ENCODE assay signal across 15 cellular contexts in genomic region chr19:676007-676342, GRCh38. TPM values are rescaled to one million over a fixed set of nuclear protein-coding genes. Genes with fewer than 3 reads are reported as not detected.
DNase-seq lines count a peak whose midpoint lies in the region; ATAC-seq, FAIRE-seq and TF ChIP-seq lines count a peak whose summit lies in the region.
"Had no signal": no experiment of that assay in that cellular context is flagged by ENCODE, and none has a peak within 500 bp of the region (broad histone marks: within the 10 kb centered on the region; RNA-seq: fewer than 3 reads in every experiment).

No MANE protein-coding gene starts in this region.

- H3K36me3 ChIP-seq in HepG2 (replicated peaks in 1 of 2; ENCODE audit: control insufficient read depth in 1 of 2, insufficient read depth in 2 of 2, low read length in 2 of 2) (no peaks in the 10 kb centered on the region), right lobe of liver (no peaks in the 10 kb centered on the region), osteoblast (ENCODE audit: insufficient read depth, low read length) (no peaks in the 10 kb centered on the region)
- H3K36me3 ChIP-seq: BLaER1 treated with 17β-estradiol and CSF1 and Interleukin-3, amounts not matched to agents 10 nM and 100 nM; colonic mucosa had no signal

- no peaks in the 10 kb centered on the region for H4K20me1 ChIP-seq in HepG2 (ENCODE audit: insufficient read depth, low read length)
- H4K20me1 ChIP-seq in osteoblast (ENCODE audit: insufficient read depth, low read length), result peaks cover 12% of the 10 kb centered on the region

- H3K4me1 ChIP-seq in HepG2 (ENCODE audit: insufficient read depth, low read length) (peaks cover 78% of the 10 kb centered on the region), right lobe of liver (peaks cover 0 to 15% (median 0%) of the 10 kb centered on the region in 4 donors), osteoblast (ENCODE audit: insufficient read depth, low read length) (peaks cover 12% of the 10 kb centered on the region)
- H3K4me1 ChIP-seq: colonic mucosa had no signal

- TF ChIP-seq RAD21 in HepG2 (CRISPR knock-in tag; IDR thresholded peaks at IDR 0.05), result no peak

- no peak for DNase-seq in HepG2 (ENCODE audit: low spot score)
- DNase-seq in right lobe of liver, result no peak
- DNase-seq in epithelial cell of esophagus (ENCODE audit: low read depth), result no peak
- no peak for DNase-seq in osteoblast (ENCODE audit: insufficient read length, low spot score, missing footprints)
- no peak for DNase-seq in NOMO-1 (lab: John Stamatoyannopoulos, UW; ENCODE audit: unreplicated experiment in 2 of 2)
- DNase-seq in NCI-H526 treated with DMSO at 0.1 percent for 48 hours (lab: John Stamatoyannopoulos, UW), result no peak
- no peak for DNase-seq in NCI-H1436 (lab: John Stamatoyannopoulos, UW)
- DNase-seq: activated CD8-positive, alpha-beta memory T cell treated with anti-CD3 and anti-CD28 coated beads, Interleukin-2, amount 50 U/mL, for 48 hours; T-helper 2 cell had no signal

- in situ Hi-C loops in HepG2 (cut with HindIII; ENCODE audit: extremely low pct_ligation_motif_present, low pct_unique_long_range_greater_than_20kb), result no loop called here

- WGBS in HepG2 (ENCODE audit: low lambda C conversion rate), result 0% methylated on average over 7 of the region's 32 CpGs
- 20% methylated on average over 1 of the region's 32 CpGs for WGBS in right lobe of liver (ENCODE audit: insufficient coverage, low coverage, low lambda C conversion rate, missing lambda C conversion rate)

- no peaks in the 10 kb centered on the region for H3K79me2 ChIP-seq in HepG2 (ENCODE audit: insufficient read depth, low read length)
- H3K79me2 ChIP-seq in osteoblast (ENCODE audit: insufficient read depth, low read length), result peaks cover 9% of the 10 kb centered on the region
- H3K79me2 ChIP-seq: parathyroid adenoma had no signal

- CTCF ChIA-PET in HepG2 (lab: Yijun Ruan, JAX; ENCODE audit: low intra/inter-chr PET ratio, low total read pairs), result no interaction called here

- no peak for FAIRE-seq in HepG2 (lab: Jason Lieb, UNC)

- no peak for TF ChIP-seq CTCF in HepG2 (CRISPR knock-in tag; IDR thresholded peaks at IDR 0.05)
- no peak for TF ChIP-seq CTCF in right lobe of liver (IDR thresholded peaks at IDR 0.05)
- TF ChIP-seq CTCF in epithelial cell of esophagus (IDR thresholded peaks at IDR 0.05; ENCODE audit: insufficient read depth, low read depth, low read length, missing control alignments), result no peak
- no peak for TF ChIP-seq CTCF in osteoblast (IDR thresholded peaks at IDR 0.05; ENCODE audit: extremely low read depth, low read depth, low read length)

- peaks cover 0 to 7% of the 10 kb centered on the region in 2 experiments; a peak in 1 of 5 replicates for H3K27me3 ChIP-seq in HepG2 (ENCODE audit: control insufficient read depth in 1 of 2, insufficient read depth in 2 of 2, low read length in 2 of 2)
- no peaks in the 10 kb centered on the region for H3K27me3 ChIP-seq in right lobe of liver
- no peaks in the 10 kb centered on the region for H3K27me3 ChIP-seq in osteoblast (ENCODE audit: insufficient read depth, low read length)

- TF ChIP-seq POLR2A in HepG2 (IDR thresholded peaks at IDR 0.05; ENCODE audit: insufficient read depth in 1 of 2, low read depth in 2 of 2, low read length in 2 of 2) (no peak), right lobe of liver (IDR thresholded peaks at IDR 0.05) (no peak)

- TF ChIP-seq EP300 in HepG2 (IDR thresholded peaks at IDR 0.05; ENCODE audit: low read depth in 2 of 2, low read length in 2 of 2) (no peak), HepG2 (CRISPR knock-in tag; IDR thresholded peaks at IDR 0.05; ENCODE audit: borderline replicate concordance) (no peak)

- peak overlapping the region; percentile 86 for H3K4me2 ChIP-seq in HepG2 (ENCODE audit: low read depth, low read length)
- H3K4me2 ChIP-seq in osteoblast (ENCODE audit: insufficient read depth, low read length), result peak overlapping the region; percentile 57

- H3K4me3 ChIP-seq in HepG2 (replicated peaks in 1 of 3; ENCODE audit: insufficient read depth in 1 of 3, low read depth in 2 of 3, low read length in 3 of 3) (peak overlapping the region; percentile 54 to 76 (median 69)), right lobe of liver (no peak overlapping the region), epithelial cell of esophagus (ENCODE audit: low read length) (peak overlapping the region; percentile 84), osteoblast (ENCODE audit: insufficient read depth, low read length) (peak overlapping the region; percentile 75)
- H3K4me3 ChIP-seq: BLaER1 treated with 17β-estradiol and CSF1 and Interleukin-3, amounts not matched to agents 10 nM and 100 nM had no signal

- BruUV-seq in HepG2 (replicated peaks; lab: Mats Ljungman, UMichigan), result no TSS peak

- POLR2A ChIA-PET in HepG2 (lab: Yijun Ruan, JAX), result interaction anchor here (0.8 to 3.8 kb wide), 6 partner anchors 10 to 62 kb away, joined by 4 to 27 read pairs (median 6); partner anchors contain the start of genes PALM and RNF126

- H3K9ac ChIP-seq in HepG2 (ENCODE audit: insufficient read depth, low read depth, low read length), result no peak overlapping the region
- H3K9ac ChIP-seq: BLaER1 treated with 17β-estradiol and CSF1 and Interleukin-3, amounts not matched to agents 10 nM and 100 nM; parathyroid adenoma had no signal

- no peak for ATAC-seq in HepG2
- no peak for ATAC-seq in right lobe of liver
- no peak for ATAC-seq in GM21737 (IDR thresholded peaks at IDR 0.05; ENCODE audit: unreplicated experiment)

- H3K27ac ChIP-seq in HepG2 (ENCODE audit: extremely low read length, insufficient read depth, low read length) (no peak overlapping the region), right lobe of liver (no peak overlapping the region), osteoblast (ENCODE audit: low read depth, low read length) (no peak overlapping the region)
- H3K27ac ChIP-seq: BLaER1 treated with 17β-estradiol and CSF1 and Interleukin-3, amounts not matched to agents 10 nM and 100 nM; parathyroid adenoma had no signal

- H3K9me3 ChIP-seq in HepG2 (ENCODE audit: low read length) (no peaks in the 10 kb centered on the region), right lobe of liver (no peaks in the 10 kb centered on the region), osteoblast (ENCODE audit: low read depth, low read length) (no peaks in the 10 kb centered on the region)
- H3K9me3 ChIP-seq: BLaER1 treated with 17β-estradiol and CSF1 and Interleukin-3, amounts not matched to agents 10 nM and 100 nM; colonic mucosa had no signal

- intact Hi-C loops in HepG2 (cut with micrococcal nuclease; ENCODE audit: unreplicated experiment), result no loop called here
- intact Hi-C loops in right lobe of liver (cut with DNase I), result no loop called here

- H2AFZ ChIP-seq in HepG2 (ENCODE audit: low read length) (no peak overlapping the region), osteoblast (ENCODE audit: low read length) (no peak overlapping the region)
- H2AFZ ChIP-seq: parathyroid adenoma had no signal

RNA-seq across cellular contexts. Expression of gene FSTL3, which starts 0.2 kb away (rescaled TPM):
- total RNA-seq in HepG2 (2016; rRNA removed; fragmentation: Illumina TruSeq; extraction: Trizol) (5.8 and 13.5 TPM in 2 replicates), right lobe of liver (10 to 100 TPM in 3 of 6 experiments, 1 to 10 TPM in 3; 4.2 to 18.7 (median 10.4) TPM), osteoblast (32.7 and 52.1 TPM in 2 replicates)
- total RNA-seq in HepG2 (2016; cell fraction: cytosol; rRNA removed; fragmentation: Illumina TruSeq; extraction: Trizol; ENCODE audit: low read depth), result 3.3 and 3.8 TPM in 2 replicates
- total RNA-seq in HepG2 (2016; cell fraction: insoluble cytoplasmic fraction; rRNA removed; fragmentation: Illumina TruSeq; extraction: Trizol), result 4.6 and 14.2 TPM in 2 replicates
- 7.0 and 8.2 TPM in 2 replicates for total RNA-seq in HepG2 (2016; cell fraction: membrane; rRNA removed; fragmentation: Illumina TruSeq; extraction: Trizol)
- 11.9 and 15.2 TPM in 2 replicates for total RNA-seq in HepG2 (2016; cell fraction: nucleus; rRNA removed; fragmentation: Illumina TruSeq; extraction: Trizol)
- polyA plus RNA-seq in HepG2 (2011; rRNA removed), result 15.6 and 30.9 TPM in 2 replicates
- polyA plus RNA-seq in HepG2 (2011; cell fraction: cytosol; rRNA removed), result 24.5 and 32.7 TPM in 2 replicates
- 151 and 166 TPM in 2 replicates for polyA plus RNA-seq in HepG2 (2011; cell fraction: nucleus; rRNA removed)
- 19.0 and 28.0 TPM in 2 replicates for polyA plus RNA-seq in HepG2 (2012)
- 3.1 and 4.0 TPM in 2 replicates for polyA plus RNA-seq in HepG2 (2016; cell fraction: cytosol; fragmentation: Illumina TruSeq; extraction: Trizol; ENCODE audit: low read depth)
- 6.4 and 7.0 TPM in 2 replicates for polyA plus RNA-seq in HepG2 (2016; cell fraction: insoluble cytoplasmic fraction; fragmentation: Illumina TruSeq; extraction: Trizol; ENCODE audit: low read depth)
- 5.8 and 6.2 TPM in 2 replicates for polyA plus RNA-seq in HepG2 (2016; cell fraction: membrane; fragmentation: Illumina TruSeq; extraction: Trizol; ENCODE audit: low read depth)
- 30.9 and 40.0 TPM in 2 replicates for polyA plus RNA-seq in HepG2 (2016; cell fraction: nucleus; fragmentation: Illumina TruSeq; extraction: Trizol; ENCODE audit: insufficient read depth, low read depth)
- 28.2 and 70.2 TPM in 2 replicates for polyA minus RNA-seq in HepG2 (2011; rRNA and poly(A)+ RNA removed; ENCODE audit: low replicate concordance)
- 10.6 and 21.0 TPM in 2 replicates for polyA minus RNA-seq in HepG2 (2011; cell fraction: cytosol; rRNA and poly(A)+ RNA removed)
- 6.8 and 7.9 TPM in 2 replicates for polyA minus RNA-seq in HepG2 (2011; cell fraction: nucleus; rRNA and poly(A)+ RNA removed)

RNA-seq across cellular contexts. Expression of gene RNF126, which starts 13.0 kb away (rescaled TPM):
- total RNA-seq in HepG2 (2016; rRNA removed; fragmentation: Illumina TruSeq; extraction: Trizol), result 18.5 and 34.0 TPM in 2 replicates
- 60.7 and 62.9 TPM in 2 replicates for total RNA-seq in HepG2 (2016; cell fraction: cytosol; rRNA removed; fragmentation: Illumina TruSeq; extraction: Trizol; ENCODE audit: low read depth)
- 14.0 and 32.5 TPM in 2 replicates for total RNA-seq in HepG2 (2016; cell fraction: insoluble cytoplasmic fraction; rRNA removed; fragmentation: Illumina TruSeq; extraction: Trizol)
- total RNA-seq in HepG2 (2016; cell fraction: membrane; rRNA removed; fragmentation: Illumina TruSeq; extraction: Trizol), result 51.8 and 70.5 TPM in 2 replicates
- 20.4 and 26.7 TPM in 2 replicates for total RNA-seq in HepG2 (2016; cell fraction: nucleus; rRNA removed; fragmentation: Illumina TruSeq; extraction: Trizol)
- polyA plus RNA-seq in HepG2 (2011; rRNA removed), result 23.2 and 24.6 TPM in 2 replicates
- 21.4 and 33.6 TPM in 2 replicates for polyA plus RNA-seq in HepG2 (2011; cell fraction: cytosol; rRNA removed)
- polyA plus RNA-seq in HepG2 (2011; cell fraction: nucleus; rRNA removed), result 96.9 and 98.7 TPM in 2 replicates
- polyA plus RNA-seq in HepG2 (2012), result 47.4 and 51.2 TPM in 2 replicates
- 83.7 and 90.8 TPM in 2 replicates for polyA plus RNA-seq in HepG2 (2016; cell fraction: cytosol; fragmentation: Illumina TruSeq; extraction: Trizol; ENCODE audit: low read depth)
- polyA plus RNA-seq in HepG2 (2016; cell fraction: insoluble cytoplasmic fraction; fragmentation: Illumina TruSeq; extraction: Trizol; ENCODE audit: low read depth), result 29.9 and 39.9 TPM in 2 replicates
- 79.7 and 88.6 TPM in 2 replicates for polyA plus RNA-seq in HepG2 (2016; cell fraction: membrane; fragmentation: Illumina TruSeq; extraction: Trizol; ENCODE audit: low read depth)
- polyA plus RNA-seq in HepG2 (2016; cell fraction: nucleus; fragmentation: Illumina TruSeq; extraction: Trizol; ENCODE audit: insufficient read depth, low read depth), result 75.9 and 77.0 TPM in 2 replicates
- 10.7 and 26.6 TPM in 2 replicates for polyA minus RNA-seq in HepG2 (2011; rRNA and poly(A)+ RNA removed; ENCODE audit: low replicate concordance)
- 18.3 and 21.9 TPM in 2 replicates for polyA minus RNA-seq in HepG2 (2011; cell fraction: cytosol; rRNA and poly(A)+ RNA removed)
- polyA minus RNA-seq in HepG2 (2011; cell fraction: nucleus; rRNA and poly(A)+ RNA removed), result 28.0 and 36.3 TPM in 2 replicates
- 10 to 100 TPM; 18.3 to 85.0 (median 28.8) TPM for total RNA-seq in right lobe of liver
- 29.8 and 38.7 TPM in 2 replicates for total RNA-seq in osteoblast

RNA-seq across cellular contexts. Expression of gene PRSS57, which starts 19.3 kb away (rescaled TPM):
- not detected in 2 replicates for total RNA-seq in HepG2 (2016; rRNA removed; fragmentation: Illumina TruSeq; extraction: Trizol)
- not detected in 2 replicates for total RNA-seq in HepG2 (2016; cell fraction: cytosol; rRNA removed; fragmentation: Illumina TruSeq; extraction: Trizol; ENCODE audit: low read depth)
- total RNA-seq in HepG2 (2016; cell fraction: insoluble cytoplasmic fraction; rRNA removed; fragmentation: Illumina TruSeq; extraction: Trizol), result not detected in 2 replicates
- not detected in 2 replicates for total RNA-seq in HepG2 (2016; cell fraction: membrane; rRNA removed; fragmentation: Illumina TruSeq; extraction: Trizol)
- not detected in 2 replicates for total RNA-seq in HepG2 (2016; cell fraction: nucleus; rRNA removed; fragmentation: Illumina TruSeq; extraction: Trizol)
- polyA plus RNA-seq in HepG2 (2011; rRNA removed), result 0.12 and 0.20 TPM in 2 replicates
- polyA plus RNA-seq in HepG2 (2011; cell fraction: cytosol; rRNA removed), result 0.10 and 0.20 TPM in 2 replicates
- polyA plus RNA-seq in HepG2 (2011; cell fraction: nucleus; rRNA removed), result not detected in 2 replicates
- 0.13 and 0.16 TPM in 2 replicates for polyA plus RNA-seq in HepG2 (2012)
- not detected in 2 replicates for polyA plus RNA-seq in HepG2 (2016; cell fraction: cytosol; fragmentation: Illumina TruSeq; extraction: Trizol; ENCODE audit: low read depth)
- not detected in 2 replicates for polyA plus RNA-seq in HepG2 (2016; cell fraction: insoluble cytoplasmic fraction; fragmentation: Illumina TruSeq; extraction: Trizol; ENCODE audit: low read depth)
- not detected in 2 replicates for polyA plus RNA-seq in HepG2 (2016; cell fraction: membrane; fragmentation: Illumina TruSeq; extraction: Trizol; ENCODE audit: low read depth)
- not detected in 2 replicates for polyA plus RNA-seq in HepG2 (2016; cell fraction: nucleus; fragmentation: Illumina TruSeq; extraction: Trizol; ENCODE audit: insufficient read depth, low read depth)
- polyA minus RNA-seq in HepG2 (2011; rRNA and poly(A)+ RNA removed; ENCODE audit: low replicate concordance), result not detected in 2 replicates
- polyA minus RNA-seq in HepG2 (2011; cell fraction: cytosol; rRNA and poly(A)+ RNA removed), result not detected in 2 replicates
- not detected in 2 replicates for polyA minus RNA-seq in HepG2 (2011; cell fraction: nucleus; rRNA and poly(A)+ RNA removed)
- total RNA-seq in right lobe of liver, result under 1 TPM in 1 of 6 experiments, not detected in 5; 0.20 TPM
- total RNA-seq in osteoblast, result not detected in 2 replicates
- total RNA-seq: colonic mucosa, LHCN-M2, NCI-H460 had no signal

RNA-seq across cellular contexts. Expression of gene PALM, which starts 32.8 kb away (rescaled TPM):
- total RNA-seq in HepG2 (2016; rRNA removed; fragmentation: Illumina TruSeq; extraction: Trizol) (9.7 and 10.8 TPM in 2 replicates), right lobe of liver (10 to 100 TPM in 2 of 6 experiments, 1 to 10 TPM in 4; 4.6 to 12.7 (median 7.1) TPM), osteoblast (9.7 and 10.5 TPM in 2 replicates)
- 8.3 and 10.1 TPM in 2 replicates for total RNA-seq in HepG2 (2016; cell fraction: cytosol; rRNA removed; fragmentation: Illumina TruSeq; extraction: Trizol; ENCODE audit: low read depth)
- 6.4 and 11.8 TPM in 2 replicates for total RNA-seq in HepG2 (2016; cell fraction: insoluble cytoplasmic fraction; rRNA removed; fragmentation: Illumina TruSeq; extraction: Trizol)
- total RNA-seq in HepG2 (2016; cell fraction: membrane; rRNA removed; fragmentation: Illumina TruSeq; extraction: Trizol), result 16.6 and 19.9 TPM in 2 replicates
- total RNA-seq in HepG2 (2016; cell fraction: nucleus; rRNA removed; fragmentation: Illumina TruSeq; extraction: Trizol), result 6.7 and 6.9 TPM in 2 replicates
- polyA plus RNA-seq in HepG2 (2011; rRNA removed), result 4.0 and 5.4 TPM in 2 replicates
- 3.7 and 4.7 TPM in 2 replicates for polyA plus RNA-seq in HepG2 (2011; cell fraction: cytosol; rRNA removed)
- polyA plus RNA-seq in HepG2 (2011; cell fraction: nucleus; rRNA removed), result 6.0 and 7.8 TPM in 2 replicates
- polyA plus RNA-seq in HepG2 (2012), result 12.4 and 19.1 TPM in 2 replicates
- polyA plus RNA-seq in HepG2 (2016; cell fraction: cytosol; fragmentation: Illumina TruSeq; extraction: Trizol; ENCODE audit: low read depth), result 9.4 and 11.9 TPM in 2 replicates
- polyA plus RNA-seq in HepG2 (2016; cell fraction: insoluble cytoplasmic fraction; fragmentation: Illumina TruSeq; extraction: Trizol; ENCODE audit: low read depth), result 15.1 and 19.3 TPM in 2 replicates
- 19.1 and 21.1 TPM in 2 replicates for polyA plus RNA-seq in HepG2 (2016; cell fraction: membrane; fragmentation: Illumina TruSeq; extraction: Trizol; ENCODE audit: low read depth)
- polyA plus RNA-seq in HepG2 (2016; cell fraction: nucleus; fragmentation: Illumina TruSeq; extraction: Trizol; ENCODE audit: insufficient read depth, low read depth), result 18.9 and 19.6 TPM in 2 replicates
- polyA minus RNA-seq in HepG2 (2011; rRNA and poly(A)+ RNA removed; ENCODE audit: low replicate concordance), result 1.1 and 5.2 TPM in 2 replicates
- 5.4 and 5.6 TPM in 2 replicates for polyA minus RNA-seq in HepG2 (2011; cell fraction: cytosol; rRNA and poly(A)+ RNA removed)
- 2.2 TPM in 2 replicates for polyA minus RNA-seq in HepG2 (2011; cell fraction: nucleus; rRNA and poly(A)+ RNA removed)

RNA-seq across cellular contexts. Expression of gene FGF22, which starts 36.3 kb away (rescaled TPM):
- total RNA-seq in HepG2 (2016; rRNA removed; fragmentation: Illumina TruSeq; extraction: Trizol) (0.24 TPM in 1 of 2 replicates, not detected in the other), right lobe of liver (under 1 TPM in 1 of 6 experiments, not detected in 5; 0.15 TPM), osteoblast (not detected in 2 replicates)
- total RNA-seq in HepG2 (2016; cell fraction: cytosol; rRNA removed; fragmentation: Illumina TruSeq; extraction: Trizol; ENCODE audit: low read depth), result not detected in 2 replicates
- 0.09 TPM in 1 of 2 replicates, not detected in the other for total RNA-seq in HepG2 (2016; cell fraction: insoluble cytoplasmic fraction; rRNA removed; fragmentation: Illumina TruSeq; extraction: Trizol)
- 0.17 and 0.19 TPM in 2 replicates for total RNA-seq in HepG2 (2016; cell fraction: membrane; rRNA removed; fragmentation: Illumina TruSeq; extraction: Trizol)
- not detected in 2 replicates for total RNA-seq in HepG2 (2016; cell fraction: nucleus; rRNA removed; fragmentation: Illumina TruSeq; extraction: Trizol)
- polyA plus RNA-seq in HepG2 (2011; rRNA removed), result 0.07 TPM in 1 of 2 replicates, not detected in the other
- not detected in 2 replicates for polyA plus RNA-seq in HepG2 (2011; cell fraction: cytosol; rRNA removed)
- polyA plus RNA-seq in HepG2 (2011; cell fraction: nucleus; rRNA removed), result not detected in 2 replicates
- polyA plus RNA-seq in HepG2 (2012), result 0.09 and 0.27 TPM in 2 replicates
- polyA plus RNA-seq in HepG2 (2016; cell fraction: cytosol; fragmentation: Illumina TruSeq; extraction: Trizol; ENCODE audit: low read depth), result 0.08 and 0.16 TPM in 2 replicates
- polyA plus RNA-seq in HepG2 (2016; cell fraction: insoluble cytoplasmic fraction; fragmentation: Illumina TruSeq; extraction: Trizol; ENCODE audit: low read depth), result not detected in 2 replicates
- polyA plus RNA-seq in HepG2 (2016; cell fraction: membrane; fragmentation: Illumina TruSeq; extraction: Trizol; ENCODE audit: low read depth), result 0.13 TPM in 1 of 2 replicates, not detected in the other
- 0.33 TPM in 1 of 2 replicates, not detected in the other for polyA plus RNA-seq in HepG2 (2016; cell fraction: nucleus; fragmentation: Illumina TruSeq; extraction: Trizol; ENCODE audit: insufficient read depth, low read depth)
- not detected in 2 replicates for polyA minus RNA-seq in HepG2 (2011; rRNA and poly(A)+ RNA removed; ENCODE audit: low replicate concordance)
- polyA minus RNA-seq in HepG2 (2011; cell fraction: cytosol; rRNA and poly(A)+ RNA removed), result not detected in 2 replicates
- not detected in 2 replicates for polyA minus RNA-seq in HepG2 (2011; cell fraction: nucleus; rRNA and poly(A)+ RNA removed)
- total RNA-seq: colonic mucosa, LHCN-M2, NCI-H460 had no signal

Comparison
In these comparisons a context has a peak if more than half of its experiments do, and no peak if none do; other contexts are left out.
1. H3K4me3 ChIP-seq: peak in HepG2 (3 of 3), epithelial cell of esophagus (single experiment) and osteoblast (single experiment); none in right lobe of liver (0 of 3).